Comparison of ENCODE assay signal across 1 cellular context in genomic region chr6:121851056-121851455, GRCh38.
TF ChIP-seq lines count a peak whose summit lies in the region.

No MANE protein-coding gene starts in this region.

TF ChIP-seq in SK-N-SH, 30 proteins besides CTCF, POLR2A, EP300 and RAD21 (continued from another document):
- TF ChIP-seq USF1 (IDR thresholded peaks at IDR 0.05; ENCODE audit: borderline replicate concordance, low read depth) (no peak), ZBTB33 (IDR thresholded peaks at IDR 0.05; ENCODE audit: borderline replicate concordance, low read depth) (no peak), RCOR1 (IDR thresholded peaks at IDR 0.05; ENCODE audit: low read length) (no peak)
